1 cellular context compared by ENCODE assay signal in genomic region chr7:135170223-135170997, GRCh38.
TF ChIP-seq lines count a peak whose summit lies in the region.

Gene CYREN, minus strand, starts transcription at chr7:135170707. Its CDS starts 1,785 bp downstream, at chr7:135168922.

TF ChIP-seq in K562, 482 proteins besides CTCF, POLR2A, EP300 and RAD21 (continued from another document and continues in another):
- TF ChIP-seq, protein P1, sequence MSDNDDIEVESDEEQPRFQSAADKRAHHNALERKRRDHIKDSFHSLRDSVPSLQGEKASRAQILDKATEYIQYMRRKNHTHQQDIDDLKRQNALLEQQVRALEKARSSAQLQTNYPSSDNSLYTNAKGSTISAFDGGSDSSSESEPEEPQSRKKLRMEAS (CRISPR knock-in tag; IDR thresholded peaks at IDR 0.05), result peak; percentile 89
- TF ChIP-seq, protein P2, sequence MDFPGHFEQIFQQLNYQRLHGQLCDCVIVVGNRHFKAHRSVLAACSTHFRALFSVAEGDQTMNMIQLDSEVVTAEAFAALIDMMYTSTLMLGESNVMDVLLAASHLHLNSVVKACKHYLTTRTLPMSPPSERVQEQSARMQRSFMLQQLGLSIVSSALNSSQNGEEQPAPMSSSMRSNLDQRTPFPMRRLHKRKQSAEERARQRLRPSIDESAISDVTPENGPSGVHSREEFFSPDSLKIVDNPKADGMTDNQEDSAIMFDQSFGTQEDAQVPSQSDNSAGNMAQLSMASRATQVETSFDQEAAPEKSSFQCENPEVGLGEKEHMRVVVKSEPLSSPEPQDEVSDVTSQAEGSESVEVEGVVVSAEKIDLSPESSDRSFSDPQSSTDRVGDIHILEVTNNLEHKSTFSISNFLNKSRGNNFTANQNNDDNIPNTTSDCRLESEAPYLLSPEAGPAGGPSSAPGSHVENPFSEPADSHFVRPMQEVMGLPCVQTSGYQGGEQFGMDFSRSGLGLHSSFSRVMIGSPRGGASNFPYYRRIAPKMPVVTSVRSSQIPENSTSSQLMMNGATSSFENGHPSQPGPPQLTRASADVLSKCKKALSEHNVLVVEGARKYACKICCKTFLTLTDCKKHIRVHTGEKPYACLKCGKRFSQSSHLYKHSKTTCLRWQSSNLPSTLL (IDR thresholded peaks at IDR 0.05), result no peak
- TF ChIP-seq SMARCC2 (IDR thresholded peaks at IDR 0.05; ENCODE audit: low read depth) (no peak), RBM25 (IDR thresholded peaks at IDR 0.05; ENCODE audit: low read depth, low read length, severe bottlenecking) (peak; percentile 75), RNF2 (IDR thresholded peaks at IDR 0.05) (peak; percentile 73; the same call in 1 of the 2 replicates), PRPF4 (IDR thresholded peaks at IDR 0.05; ENCODE audit: insufficient read depth, low read depth, low read length, poor library complexity, severe bottlenecking) (peak; percentile 92), ZNF354B (CRISPR knock-in tag; IDR thresholded peaks at IDR 0.05) (peak; percentile 54; the same call in 1 of the 2 replicates), ZNF431 (CRISPR knock-in tag; IDR thresholded peaks at IDR 0.05) (peak; percentile 84), ESRRA (IDR thresholded peaks at IDR 0.05; ENCODE audit: borderline replicate concordance, low read depth) (peak; percentile 80), SREBF1 (IDR thresholded peaks at IDR 0.05; ENCODE audit: borderline replicate concordance, low read depth, low read length) (no peak), ZFP1 (CRISPR knock-in tag; IDR thresholded peaks at IDR 0.05) (peak; percentile 48; the same call in 1 of the 2 replicates), BCL6 (CRISPR knock-in tag; IDR thresholded peaks at IDR 0.05) (no peak), FOS (IDR thresholded peaks at IDR 0.05; ENCODE audit: extremely low read depth, insufficient read length) (no peak), NUFIP1 (IDR thresholded peaks at IDR 0.05; ENCODE audit: partially characterized antibody) (no peak), HSF4 (CRISPR knock-in tag; IDR thresholded peaks at IDR 0.05; ENCODE audit: borderline replicate concordance) (no peak), ZNF3 (CRISPR knock-in tag; IDR thresholded peaks at IDR 0.05) (no peak), TAF9B (IDR thresholded peaks at IDR 0.05; ENCODE audit: partially characterized antibody) (peak; percentile 84), SIN3A (IDR thresholded peaks at IDR 0.05; ENCODE audit: borderline replicate concordance in 2 of 2, control insufficient read depth in 1 of 2, low read depth in 2 of 2, low read length in 2 of 2) (peak; percentile 16 to 71; a peak in 3 of 4 replicates), PCBP1 (IDR thresholded peaks at IDR 0.05; ENCODE audit: low read depth, low read length, poor library complexity, severe bottlenecking) (peak; percentile 97), HCFC1 (IDR thresholded peaks at IDR 0.05; ENCODE audit: low read depth, low read length) (peak; percentile 82), BRD9 (IDR thresholded peaks at IDR 0.05; ENCODE audit: low read depth, partially characterized antibody) (no peak), ATF6 (CRISPR knock-in tag; IDR thresholded peaks at IDR 0.05) (0 out of 2 replicates have a peak, but pooled peaks have one; percentile 71), KLF6 (CRISPR knock-in tag; IDR thresholded peaks at IDR 0.05; ENCODE audit: borderline replicate concordance) (0 out of 2 replicates have a peak, but pooled peaks have one; percentile 60), HMGXB4 (CRISPR knock-in tag; IDR thresholded peaks at IDR 0.05) (peak; percentile 78), EZH2 (IDR thresholded peaks at IDR 0.05; ENCODE audit: borderline replicate concordance, low read depth, low read length) (no peak), NCOA2 (IDR thresholded peaks at IDR 0.05; ENCODE audit: partially characterized antibody in 2 of 2) (no peak), HES1 (IDR thresholded peaks at IDR 0.05; ENCODE audit: low read depth) (0 out of 2 replicates have a peak, but pooled peaks have one; percentile 46), CEBPZ (IDR thresholded peaks at IDR 0.05; ENCODE audit: borderline replicate concordance, low read depth, low read length) (no peak), SAP30 (IDR thresholded peaks at IDR 0.05; ENCODE audit: borderline replicate concordance, insufficient read depth, low read depth, low read length, poor library complexity, severe bottlenecking) (peak; percentile 81), YBX1 (IDR thresholded peaks at IDR 0.05) (no peak)
- TF ChIP-seq, protein P3, sequence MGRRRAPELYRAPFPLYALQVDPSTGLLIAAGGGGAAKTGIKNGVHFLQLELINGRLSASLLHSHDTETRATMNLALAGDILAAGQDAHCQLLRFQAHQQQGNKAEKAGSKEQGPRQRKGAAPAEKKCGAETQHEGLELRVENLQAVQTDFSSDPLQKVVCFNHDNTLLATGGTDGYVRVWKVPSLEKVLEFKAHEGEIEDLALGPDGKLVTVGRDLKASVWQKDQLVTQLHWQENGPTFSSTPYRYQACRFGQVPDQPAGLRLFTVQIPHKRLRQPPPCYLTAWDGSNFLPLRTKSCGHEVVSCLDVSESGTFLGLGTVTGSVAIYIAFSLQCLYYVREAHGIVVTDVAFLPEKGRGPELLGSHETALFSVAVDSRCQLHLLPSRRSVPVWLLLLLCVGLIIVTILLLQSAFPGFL (CRISPR knock-in tag; IDR thresholded peaks at IDR 0.05), result peak; percentile 88; the same call in 1 of the 2 replicates
- TF ChIP-seq, protein P4, sequence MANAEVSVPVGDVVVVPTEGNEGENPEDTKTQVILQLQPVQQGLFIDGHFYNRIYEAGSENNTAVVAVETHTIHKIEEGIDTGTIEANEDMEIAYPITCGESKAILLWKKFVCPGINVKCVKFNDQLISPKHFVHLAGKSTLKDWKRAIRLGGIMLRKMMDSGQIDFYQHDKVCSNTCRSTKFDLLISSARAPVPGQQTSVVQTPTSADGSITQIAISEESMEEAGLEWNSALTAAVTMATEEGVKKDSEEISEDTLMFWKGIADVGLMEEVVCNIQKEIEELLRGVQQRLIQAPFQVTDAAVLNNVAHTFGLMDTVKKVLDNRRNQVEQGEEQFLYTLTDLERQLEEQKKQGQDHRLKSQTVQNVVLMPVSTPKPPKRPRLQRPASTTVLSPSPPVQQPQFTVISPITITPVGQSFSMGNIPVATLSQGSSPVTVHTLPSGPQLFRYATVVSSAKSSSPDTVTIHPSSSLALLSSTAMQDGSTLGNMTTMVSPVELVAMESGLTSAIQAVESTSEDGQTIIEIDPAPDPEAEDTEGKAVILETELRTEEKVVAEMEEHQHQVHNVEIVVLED (CRISPR knock-in tag; IDR thresholded peaks at IDR 0.05), result no peak; the same call in none of the 2 replicates
- TF ChIP-seq, protein P5, sequence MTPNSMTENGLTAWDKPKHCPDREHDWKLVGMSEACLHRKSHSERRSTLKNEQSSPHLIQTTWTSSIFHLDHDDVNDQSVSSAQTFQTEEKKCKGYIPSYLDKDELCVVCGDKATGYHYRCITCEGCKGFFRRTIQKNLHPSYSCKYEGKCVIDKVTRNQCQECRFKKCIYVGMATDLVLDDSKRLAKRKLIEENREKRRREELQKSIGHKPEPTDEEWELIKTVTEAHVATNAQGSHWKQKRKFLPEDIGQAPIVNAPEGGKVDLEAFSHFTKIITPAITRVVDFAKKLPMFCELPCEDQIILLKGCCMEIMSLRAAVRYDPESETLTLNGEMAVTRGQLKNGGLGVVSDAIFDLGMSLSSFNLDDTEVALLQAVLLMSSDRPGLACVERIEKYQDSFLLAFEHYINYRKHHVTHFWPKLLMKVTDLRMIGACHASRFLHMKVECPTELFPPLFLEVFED (CRISPR knock-in tag; conservative IDR thresholded peaks at IDR 0.05), result peak; percentile 48; the same call in 1 of the 2 replicates
- TF ChIP-seq, protein P6, sequence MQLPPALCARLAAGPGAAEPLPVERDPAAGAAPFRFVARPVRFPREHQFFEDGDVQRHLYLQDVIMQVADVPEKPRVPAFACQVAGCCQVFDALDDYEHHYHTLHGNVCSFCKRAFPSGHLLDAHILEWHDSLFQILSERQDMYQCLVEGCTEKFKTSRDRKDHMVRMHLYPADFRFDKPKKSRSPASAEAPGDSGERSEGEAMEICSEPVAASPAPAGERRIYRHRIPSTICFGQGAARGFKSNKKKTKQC (CRISPR knock-in tag; IDR thresholded peaks at IDR 0.05), result peak; percentile 96
- TF ChIP-seq, protein P7, sequence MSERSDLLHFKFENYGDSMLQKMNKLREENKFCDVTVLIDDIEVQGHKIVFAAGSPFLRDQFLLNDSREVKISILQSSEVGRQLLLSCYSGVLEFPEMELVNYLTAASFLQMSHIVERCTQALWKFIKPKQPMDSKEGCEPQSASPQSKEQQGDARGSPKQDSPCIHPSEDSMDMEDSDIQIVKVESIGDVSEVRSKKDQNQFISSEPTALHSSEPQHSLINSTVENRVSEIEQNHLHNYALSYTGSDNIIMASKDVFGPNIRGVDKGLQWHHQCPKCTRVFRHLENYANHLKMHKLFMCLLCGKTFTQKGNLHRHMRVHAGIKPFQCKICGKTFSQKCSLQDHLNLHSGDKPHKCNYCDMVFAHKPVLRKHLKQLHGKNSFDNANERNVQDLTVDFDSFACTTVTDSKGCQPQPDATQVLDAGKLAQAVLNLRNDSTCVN (CRISPR knock-in tag; IDR thresholded peaks at IDR 0.05), result 0 out of 2 replicates have a peak, but pooled peaks have one; percentile 58
- TF ChIP-seq, protein P8, sequence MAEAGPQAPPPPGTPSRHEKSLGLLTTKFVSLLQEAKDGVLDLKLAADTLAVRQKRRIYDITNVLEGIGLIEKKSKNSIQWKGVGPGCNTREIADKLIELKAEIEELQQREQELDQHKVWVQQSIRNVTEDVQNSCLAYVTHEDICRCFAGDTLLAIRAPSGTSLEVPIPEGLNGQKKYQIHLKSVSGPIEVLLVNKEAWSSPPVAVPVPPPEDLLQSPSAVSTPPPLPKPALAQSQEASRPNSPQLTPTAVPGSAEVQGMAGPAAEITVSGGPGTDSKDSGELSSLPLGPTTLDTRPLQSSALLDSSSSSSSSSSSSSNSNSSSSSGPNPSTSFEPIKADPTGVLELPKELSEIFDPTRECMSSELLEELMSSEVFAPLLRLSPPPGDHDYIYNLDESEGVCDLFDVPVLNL (CRISPR knock-in tag; IDR thresholded peaks at IDR 0.05; ENCODE audit: low read depth), result no peak; the same call in 1 of the 2 replicates
